ENCODE assay signal across 13 cellular contexts in genomic region chr2:39470580-39470979, GRCh38. TPM values are rescaled to one million over a fixed set of nuclear protein-coding genes. Genes with fewer than 3 reads are reported as not detected.
DNase-seq lines count a peak whose midpoint lies in the region; ATAC-seq and TF ChIP-seq lines count a peak whose summit lies in the region.
"Had no signal": no experiment of that assay in that cellular context is flagged by ENCODE, and none has a peak within 500 bp of the region (broad histone marks: within the 10 kb centered on the region; RNA-seq: fewer than 3 reads in every experiment).

No MANE protein-coding gene starts in this region.

- no peaks in the 10 kb centered on the region for H3K27me3 ChIP-seq in mammary epithelial cell (ENCODE audit: insufficient read depth, low read length)
- no peaks in the 10 kb centered on the region for H3K27me3 ChIP-seq in subcutaneous abdominal adipose tissue (ENCODE audit: control insufficient read depth in 5 of 5, insufficient read depth in 4 of 5, low read length in 5 of 5)

- H3K4me2 ChIP-seq in mammary epithelial cell (ENCODE audit: insufficient read depth, low read depth, low read length), result no peak overlapping the region

- H3K9ac ChIP-seq in mammary epithelial cell (ENCODE audit: insufficient read depth, low read length) (no peak overlapping the region), subcutaneous abdominal adipose tissue (ENCODE audit: low read length in 5 of 5) (no peak overlapping the region)

- ATAC-seq in HG03442 (IDR thresholded peaks at IDR 0.05; ENCODE audit: unreplicated experiment), result peak; percentile 37
- ATAC-seq: natural killer cell treated with Interleukin-12 subunit alpha and Interleukin-12 subunit beta and Interleukin-15 and Interleukin-18, amount 100 ng/mL, for 72 hours had no signal

- in situ Hi-C loops in mammary epithelial cell (cut with MboI; ENCODE audit: low sequenced_read_pairs in 2 of 2), result no loop called here

- DNase-seq in mammary epithelial cell (no peak), MCF 10A (ENCODE audit: unreplicated experiment) (no peak), HFFc6 (no peak), T-helper 1 cell (no peak), NCI-H187 treated with DMSO at 0.1 percent for 48 hours (lab: John Stamatoyannopoulos, UW) (no peak), Calu3 (no peak)
- DNase-seq: 8988T, DND-41, GOT3, NCI-H526 had no signal

- H4K20me1 ChIP-seq in mammary epithelial cell (ENCODE audit: insufficient read depth, low read length), result no peaks in the 10 kb centered on the region

- no peaks in the 10 kb centered on the region for H3K79me2 ChIP-seq in mammary epithelial cell (ENCODE audit: insufficient read depth, low read length)

- CTCF ChIA-PET in mammary epithelial cell (lab: Charles Lee; ENCODE audit: low non-redundant PET), result no interaction called here
- CTCF ChIA-PET in MCF 10A (lab: Yijun Ruan, JAX), result interaction anchor here (1.0 kb wide), 1 partner anchor 226 kb away, joined by 5 read pairs; no protein-coding TSS in a partner anchor
- CTCF ChIA-PET in Calu3 (lab: Charles Lee), result no interaction called here

- H3K27me3 Mint-ChIP-seq in MCF 10A (ENCODE audit: insufficient read depth, unreplicated experiment), result no peaks in the 10 kb centered on the region
- no peaks in the 10 kb centered on the region for H3K27me3 Mint-ChIP-seq in HFFc6 (ENCODE audit: insufficient read depth)
- no peaks in the 10 kb centered on the region for H3K27me3 Mint-ChIP-seq in Calu3 (ENCODE audit: unreplicated experiment)
- H3K27me3 Mint-ChIP-seq: natural killer cell treated with Interleukin-12 subunit alpha and Interleukin-12 subunit beta and Interleukin-15 and Interleukin-18, amount 100 ng/mL, for 72 hours had no signal

- H3K4me3 ChIP-seq in mammary epithelial cell (replicated peaks in 1 of 3; ENCODE audit: insufficient read depth in 1 of 3, low read depth in 2 of 3, low read length in 3 of 3), result no peak overlapping the region
- H3K4me3 ChIP-seq in subcutaneous abdominal adipose tissue (ENCODE audit: low read depth in 1 of 5, low read length in 5 of 5), result no peak overlapping the region

- H3K4me3 Mint-ChIP-seq in MCF 10A (ENCODE audit: unreplicated experiment), result no peak overlapping the region
- peak overlapping the region; percentile 70; the same call in 1 of the 2 replicates for H3K4me3 Mint-ChIP-seq in HFFc6
- H3K4me3 Mint-ChIP-seq in Calu3 (ENCODE audit: low read depth, unreplicated experiment), result no peak overlapping the region
- H3K4me3 Mint-ChIP-seq: natural killer cell treated with Interleukin-12 subunit alpha and Interleukin-12 subunit beta and Interleukin-15 and Interleukin-18, amount 100 ng/mL, for 72 hours had no signal

- H3K9me3 ChIP-seq in mammary epithelial cell (replicated peaks; ENCODE audit: insufficient read depth, low read length) (no peaks in the 10 kb centered on the region), subcutaneous abdominal adipose tissue (ENCODE audit: control insufficient read depth in 5 of 5, low read length in 5 of 5) (no peaks in the 10 kb centered on the region)

- POLR2A ChIA-PET in MCF 10A (lab: Yijun Ruan, JAX), result interaction anchor here (1.0 to 3.2 kb wide), 5 partner anchors 11 to 91 kb away, joined by 3 to 41 read pairs (median 4); partner anchors contain the start of gene MAP4K3

- H3K27ac Mint-ChIP-seq in MCF 10A (ENCODE audit: low read depth, unreplicated experiment), result no peak overlapping the region
- H3K27ac Mint-ChIP-seq in HFFc6, result peak overlapping the region; percentile 78
- no peak overlapping the region for H3K27ac Mint-ChIP-seq in Calu3 (ENCODE audit: unreplicated experiment)
- H3K27ac Mint-ChIP-seq: natural killer cell treated with Interleukin-12 subunit alpha and Interleukin-12 subunit beta and Interleukin-15 and Interleukin-18, amount 100 ng/mL, for 72 hours had no signal

- no peaks in the 10 kb centered on the region for H3K9me3 Mint-ChIP-seq in MCF 10A (ENCODE audit: unreplicated experiment)
- H3K9me3 Mint-ChIP-seq in HFFc6, result no peaks in the 10 kb centered on the region
- no peaks in the 10 kb centered on the region for H3K9me3 Mint-ChIP-seq in Calu3 (ENCODE audit: low read depth, unreplicated experiment)
- H3K9me3 Mint-ChIP-seq: natural killer cell treated with Interleukin-12 subunit alpha and Interleukin-12 subunit beta and Interleukin-15 and Interleukin-18, amount 100 ng/mL, for 72 hours had no signal

- no TSS peak for BruUV-seq in mammary epithelial cell (replicated peaks; lab: Mats Ljungman, UMichigan)
- no TSS peak for BruUV-seq in MCF 10A (replicated peaks; lab: Mats Ljungman, UMichigan)
- no TSS peak for BruUV-seq in Calu3 (replicated peaks; lab: Mats Ljungman, UMichigan)

- intact Hi-C loops in mammary epithelial cell (cut with micrococcal nuclease) (no loop called here), MCF 10A (cut with micrococcal nuclease) (no loop called here), Calu3 (cut with micrococcal nuclease; ENCODE audit: unreplicated experiment) (no loop called here)

- TF ChIP-seq CTCF in mammary epithelial cell (conservative IDR thresholded peaks at IDR 0.05 in 1 of 2, IDR thresholded peaks at IDR 0.05 in 1 of 2; ENCODE audit: extremely low read depth in 1 of 2, insufficient read depth in 1 of 2, low read depth in 1 of 2, low read length in 2 of 2) (no peak), MCF 10A (IDR thresholded peaks at IDR 0.05; ENCODE audit: unreplicated experiment) (no peak), HFFc6 (IDR thresholded peaks at IDR 0.05) (no peak), Calu3 (IDR thresholded peaks at IDR 0.05; ENCODE audit: unreplicated experiment) (no peak)

- H3K36me3 Mint-ChIP-seq in MCF 10A (ENCODE audit: insufficient read depth, unreplicated experiment) (peaks cover 22% of the 10 kb centered on the region), HFFc6 (ENCODE audit: low read depth) (peaks cover 3% of the 10 kb centered on the region; the same call in 1 of the 2 replicates), Calu3 (ENCODE audit: insufficient read depth, unreplicated experiment) (peaks cover 11% of the 10 kb centered on the region)
- H3K36me3 Mint-ChIP-seq: natural killer cell treated with Interleukin-12 subunit alpha and Interleukin-12 subunit beta and Interleukin-15 and Interleukin-18, amount 100 ng/mL, for 72 hours had no signal

- H3K36me3 ChIP-seq in mammary epithelial cell (ENCODE audit: insufficient read depth, low read length), result no peaks in the 10 kb centered on the region
- no peaks in the 10 kb centered on the region for H3K36me3 ChIP-seq in subcutaneous abdominal adipose tissue (ENCODE audit: control insufficient read depth in 5 of 5, insufficient read depth in 5 of 5, low read length in 5 of 5)

- dilution Hi-C loops in mammary epithelial cell (cut with HindIII; ENCODE audit: low sequenced_read_pairs), result no loop called here

- H2AFZ ChIP-seq in mammary epithelial cell (ENCODE audit: low read depth, low read length), result no peak overlapping the region

- H3K27ac ChIP-seq in mammary epithelial cell (ENCODE audit: insufficient read depth, low read depth, low read length) (peak overlapping the region; percentile 66), subcutaneous abdominal adipose tissue (ENCODE audit: low read depth, low read length) (peak overlapping the region; percentile 33)

- 88% methylated on average over 3 of the region's 3 CpGs for WGBS in mammary epithelial cell (ENCODE audit: low coverage, missing lambda C conversion rate)

- H3K4me1 ChIP-seq in mammary epithelial cell (ENCODE audit: insufficient read depth, low read length) (peaks cover 21% of the 10 kb centered on the region), subcutaneous abdominal adipose tissue (ENCODE audit: control insufficient read depth in 5 of 5, insufficient read depth in 5 of 5, low read length in 5 of 5) (peaks cover 4 to 36% (median 32%) of the 10 kb centered on the region in 5 donors)

- peaks cover 34% of the 10 kb centered on the region for H3K4me1 Mint-ChIP-seq in MCF 10A (ENCODE audit: insufficient read depth, unreplicated experiment)
- peaks cover 57% of the 10 kb centered on the region for H3K4me1 Mint-ChIP-seq in HFFc6 (ENCODE audit: low read depth)
- peaks cover 50% of the 10 kb centered on the region for H3K4me1 Mint-ChIP-seq in Calu3 (ENCODE audit: low read depth, unreplicated experiment)

RNA-seq across cellular contexts. Expression of gene MAP4K3, which starts 33.5 kb away (rescaled TPM):
- total RNA-seq in mammary epithelial cell, result 10 to 100 TPM; 25.7 to 43.3 TPM
- polyA plus RNA-seq in mammary epithelial cell, result 9.2 TPM
- 8.3 TPM for polyA minus RNA-seq in mammary epithelial cell
- total RNA-seq in MCF 10A (2022), result 30.2 and 36.0 TPM in 2 replicates
- 10 to 100 TPM; 28.7 to 34.4 (median 30.7) TPM for total RNA-seq in HFFc6 (2021; fragmentation: NEBNext Ultra II Directional; extraction: Animal tissue kit (Norgen Biotek cat#: 25700))
- 30.7 and 40.4 TPM in 2 replicates for total RNA-seq in Calu3 (2022)
